8 cellular contexts compared by ENCODE assay signal in genomic region chr7:148697256-148697841, GRCh38. TPM values are rescaled to one million over a fixed set of nuclear protein-coding genes. Genes with fewer than 3 reads are reported as not detected.
A peak's percentile ranks its signal among the peaks of the same experiment; 100 is the strongest.
DNase-seq lines count a peak whose midpoint lies in the region; ATAC-seq and TF ChIP-seq lines count a peak whose summit lies in the region.

No MANE protein-coding gene starts in this region.

- DNase-seq in CD4-positive, CD25-positive, alpha-beta regulatory T cell, result peak in 2 of 3 donors; percentile 15 to 48
- peak in 1 of 3 donors; percentile 27 for DNase-seq in Peyer's patch
- peak; percentile 21 to 62 (median 32) for DNase-seq in adrenal gland
- DNase-seq in iPS DF 6.9 (ENCODE audit: low read depth, low spot score), result no peak
- peak; percentile 54 to 68 (median 56) for DNase-seq in stimulated activated CD4-positive, alpha-beta T cell treated with anti-CD3 and anti-CD28 coated beads, Interleukin-12 subunit alpha, Interleukin-12 subunit beta, amount 100 ng/mL, for 48 hours (ENCODE audit: low read depth in 2 of 3, low spot score in 1 of 3)
- DNase-seq in DMS79 (lab: John Stamatoyannopoulos, UW), result no peak
- no peak for DNase-seq in COLO668 (lab: John Stamatoyannopoulos, UW; ENCODE audit: unreplicated experiment)
- DNase-seq in DMS 273 (lab: John Stamatoyannopoulos, UW; ENCODE audit: unreplicated experiment), result no peak

- no peak for ATAC-seq in CD4-positive, CD25-positive, alpha-beta regulatory T cell (ENCODE audit: low read depth in 2 of 2)

- H3K36me3 Mint-ChIP-seq in CD4-positive, CD25-positive, alpha-beta regulatory T cell, result no peaks in the 10 kb centered on the region

- H3K27ac Mint-ChIP-seq in CD4-positive, CD25-positive, alpha-beta regulatory T cell, result peak overlapping the region; percentile 86 to 96 (median 89)

- peaks cover 5% of the 10 kb centered on the region for H3K27me3 Mint-ChIP-seq in CD4-positive, CD25-positive, alpha-beta regulatory T cell

- peaks cover 0 to 2% (median 0%) of the 10 kb centered on the region in 7 donors for H3K9me3 Mint-ChIP-seq in CD4-positive, CD25-positive, alpha-beta regulatory T cell

- intact Hi-C loops in adrenal gland (cut with DNase I), result loop anchor here in 1 of 2 donors (10.0 kb wide), 1 partner anchor 257 kb away; no protein-coding TSS in a partner anchor

- H3K4me1 Mint-ChIP-seq in CD4-positive, CD25-positive, alpha-beta regulatory T cell, result peaks cover 26 to 50% (median 41%) of the 10 kb centered on the region in 4 donors

- peak overlapping the region; percentile 88 to 90 (median 89) for H3K4me3 Mint-ChIP-seq in CD4-positive, CD25-positive, alpha-beta regulatory T cell

- TF ChIP-seq CTCF in Peyer's patch (IDR thresholded peaks at IDR 0.05) (no peak), adrenal gland (IDR thresholded peaks at IDR 0.05) (no peak)

- H3K36me3 ChIP-seq in CD4-positive, CD25-positive, alpha-beta regulatory T cell (ENCODE audit: control insufficient read depth, insufficient read depth, low read length), result no peaks in the 10 kb centered on the region
- H3K36me3 ChIP-seq in Peyer's patch (no peaks in the 10 kb centered on the region), adrenal gland (replicated peaks in 1 of 2) (no peaks in the 10 kb centered on the region), iPS DF 6.9 (ENCODE audit: control insufficient read depth, insufficient read depth, low read length) (no peaks in the 10 kb centered on the region)

- H3K4me3 ChIP-seq in CD4-positive, CD25-positive, alpha-beta regulatory T cell (ENCODE audit: low read depth, low read length), result peak overlapping the region; percentile 78
- peak overlapping the region; percentile 92 to 97 (median 96) for H3K4me3 ChIP-seq in Peyer's patch
- H3K4me3 ChIP-seq in adrenal gland, result peak overlapping the region in 1 of 4 donors; percentile 94
- H3K4me3 ChIP-seq in iPS DF 6.9 (ENCODE audit: low read length), result peak overlapping the region; percentile 84; the same call in 1 of the 2 replicates

- H3K9me3 ChIP-seq in CD4-positive, CD25-positive, alpha-beta regulatory T cell (ENCODE audit: control insufficient read depth in 2 of 2, low read length in 2 of 2), result no peaks in the 10 kb centered on the region
- H3K9me3 ChIP-seq in Peyer's patch (no peaks in the 10 kb centered on the region), adrenal gland (replicated peaks in 1 of 3) (no peaks in the 10 kb centered on the region), iPS DF 6.9 (ENCODE audit: control insufficient read depth, insufficient read depth, low read length) (no peaks in the 10 kb centered on the region)

- H3K27ac ChIP-seq in CD4-positive, CD25-positive, alpha-beta regulatory T cell (ENCODE audit: insufficient read depth, low read length, poor library complexity, severe bottlenecking), result peak overlapping the region; percentile 80
- H3K27ac ChIP-seq in Peyer's patch (peak overlapping the region; percentile 33 to 99 (median 97)), adrenal gland (peak overlapping the region in 3 of 5 donors; percentile 98 to 99 (median 98)), iPS DF 6.9 (ENCODE audit: low read length) (no peak overlapping the region)

- H3K4me1 ChIP-seq in CD4-positive, CD25-positive, alpha-beta regulatory T cell (ENCODE audit: control insufficient read depth, insufficient read depth, low read length, poor library complexity, severe bottlenecking), result peaks cover 33% of the 10 kb centered on the region
- H3K4me1 ChIP-seq in Peyer's patch, result peaks cover 0 to 19% (median 6%) of the 10 kb centered on the region in 4 donors
- peaks cover 17 to 27% of the 10 kb centered on the region in 2 donors for H3K4me1 ChIP-seq in adrenal gland (replicated peaks in 1 of 2)
- H3K4me1 ChIP-seq in iPS DF 6.9 (ENCODE audit: control insufficient read depth, insufficient read depth, low read length), result peaks cover 4% of the 10 kb centered on the region

- WGBS in adrenal gland, 4 donors, result 30 to 39% (median 36%) methylated on average over 12 to 13 of the region's 13 CpGs
- no CpG with 5 or more reads among the region's 13 CpGs for WGBS in iPS DF 6.9 (ENCODE audit: insufficient coverage, insufficient read length)

- H3K27me3 ChIP-seq in CD4-positive, CD25-positive, alpha-beta regulatory T cell (ENCODE audit: control insufficient read depth, insufficient read depth, low read length), result no peaks in the 10 kb centered on the region
- H3K27me3 ChIP-seq in Peyer's patch, result no peaks in the 10 kb centered on the region
- H3K27me3 ChIP-seq in adrenal gland, result no peaks in the 10 kb centered on the region
- no peaks in the 10 kb centered on the region for H3K27me3 ChIP-seq in iPS DF 6.9 (ENCODE audit: control insufficient read depth, insufficient read depth, low read length)

- TF ChIP-seq POLR2A in Peyer's patch (IDR thresholded peaks at IDR 0.05) (no peak), adrenal gland (IDR thresholded peaks at IDR 0.05) (no peak)

RNA-seq across cellular contexts. Expression of gene CUL1, which starts 1.4 kb away (rescaled TPM):
- 41.4 TPM for total RNA-seq in CD4-positive, CD25-positive, alpha-beta regulatory T cell
- polyA plus RNA-seq in CD4-positive, CD25-positive, alpha-beta regulatory T cell, result 10 to 100 TPM; 44.5 to 56.9 (median 48.0) TPM
- total RNA-seq in Peyer's patch (10 to 100 TPM; 29.5 to 86.6 (median 35.8) TPM), adrenal gland (10 to 100 TPM; 27.8 to 49.0 (median 38.2) TPM)
- polyA plus RNA-seq in adrenal gland, result 100 to 1,000 TPM in 1 of 3 donors, 10 to 100 TPM in 2; 20.8 to 106 (median 22.3) TPM

Comparison
In these comparisons a context has a peak if more than half of its experiments do, and no peak if none do; other contexts are left out.
1. DNase-seq: peak in CD4-positive, CD25-positive, alpha-beta regulatory T cell (2 of 3), adrenal gland (7 of 7) and stimulated activated CD4-positive, alpha-beta T cell treated with anti-CD3 and anti-CD28 coated beads, Interleukin-12 subunit alpha, Interleukin-12 subunit beta, amount 100 ng/mL, for 48 hours (3 of 3); none in iPS DF 6.9 (single experiment), DMS79 (single experiment), COLO668 (single experiment) and DMS 273 (single experiment).